Comparison of ENCODE assay signal across 16 cellular contexts in genomic region chr9:79300153-79300552, GRCh38.
DNase-seq lines count a peak whose midpoint lies in the region; TF ChIP-seq lines count a peak whose summit lies in the region.
"Had no signal": no experiment of that assay in that cellular context is flagged by ENCODE, and none has a peak within 500 bp of the region (broad histone marks: within the 10 kb centered on the region; RNA-seq: fewer than 3 reads in every experiment).

No MANE protein-coding gene starts in this region.

- no peaks in the 10 kb centered on the region for H3K36me3 Mint-ChIP-seq in neural crest cell (ENCODE audit: low read depth)
- H3K36me3 Mint-ChIP-seq: activated naive CD8-positive, alpha-beta T cell treated with anti-CD3 and anti-CD28 coated beads for 36 hours; mesothelial cell of epicardium had no signal

- no peaks in the 10 kb centered on the region for H3K27me3 Mint-ChIP-seq in neural crest cell (ENCODE audit: low read depth)
- H3K27me3 Mint-ChIP-seq: activated naive CD8-positive, alpha-beta T cell treated with anti-CD3 and anti-CD28 coated beads for 36 hours had no signal

- TF ChIP-seq CTCF in neural crest cell (conservative IDR thresholded peaks at IDR 0.05), result no peak

- H3K27ac Mint-ChIP-seq in neural crest cell (ENCODE audit: unreplicated experiment), result peak overlapping the region; percentile 14
- H3K27ac Mint-ChIP-seq: activated naive CD8-positive, alpha-beta T cell treated with anti-CD3 and anti-CD28 coated beads for 36 hours; activated T-helper 1 cell treated with anti-CD3 and anti-CD28 coated beads, Interleukin-12 subunit alpha, Interleukin-12 subunit beta, Interleukin-2, Interleukin-4 antibody, amounts not matched to agents 30 ng/mL and 10 ng/mL and 1 ng/mL, durations not matched to agents 14 hours and 24 hours and 36 hours; mesothelial cell of epicardium had no signal

- DNase-seq in DMS 273 (lab: John Stamatoyannopoulos, UW; ENCODE audit: unreplicated experiment), result peak; percentile 57
- no peak for DNase-seq in DMS 273 treated with DMSO at 0.1 percent for 48 hours (lab: John Stamatoyannopoulos, UW)
- peak; percentile 73 for DNase-seq in NCI-H146 (lab: John Stamatoyannopoulos, UW)
- peak; percentile 97 for DNase-seq in NCI-H345 (lab: John Stamatoyannopoulos, UW)
- DNase-seq in neural crest cell (ENCODE audit: low read depth, low spot score), result no peak
- no peak for DNase-seq in germinal center (ENCODE audit: low spot score)
- DNase-seq in SK-N-DZ (ENCODE audit: low spot score), result no peak
- no peak for DNase-seq in CD1c-positive myeloid dendritic cell (ENCODE audit: extremely low spot score)
- DNase-seq: activated naive CD8-positive, alpha-beta T cell treated with anti-CD3 and anti-CD28 coated beads for 36 hours; effector memory CD4-positive, alpha-beta T cell; Kasumi-1; NCI-H1048; stimulated activated naive CD8-positive, alpha-beta T cell treated with anti-CD3 and anti-CD28 coated beads, Interleukin-15, Interleukin-2, amounts not matched to agents 100 U/mL and 50 U/mL, for 24 hours; transverse colon had no signal

- H3K4me1 Mint-ChIP-seq in neural crest cell, result peaks cover 25% of the 10 kb centered on the region
- H3K4me1 Mint-ChIP-seq: activated naive CD8-positive, alpha-beta T cell treated with anti-CD3 and anti-CD28 coated beads for 36 hours had no signal

- no peak overlapping the region for H3K4me3 Mint-ChIP-seq in neural crest cell
- H3K4me3 Mint-ChIP-seq: activated naive CD8-positive, alpha-beta T cell treated with anti-CD3 and anti-CD28 coated beads for 36 hours; activated T-helper 1 cell treated with anti-CD3 and anti-CD28 coated beads, Interleukin-12 subunit alpha, Interleukin-12 subunit beta, Interleukin-2, Interleukin-4 antibody, amounts not matched to agents 30 ng/mL and 10 ng/mL and 1 ng/mL, durations not matched to agents 14 hours and 24 hours and 36 hours; mesothelial cell of epicardium had no signal

- H3K9me3 Mint-ChIP-seq in neural crest cell, result no peaks in the 10 kb centered on the region
- H3K9me3 Mint-ChIP-seq: activated naive CD8-positive, alpha-beta T cell treated with anti-CD3 and anti-CD28 coated beads for 36 hours; activated T-helper 1 cell treated with anti-CD3 and anti-CD28 coated beads, Interleukin-12 subunit alpha, Interleukin-12 subunit beta, Interleukin-2, Interleukin-4 antibody, amounts not matched to agents 30 ng/mL and 10 ng/mL and 1 ng/mL, durations not matched to agents 14 hours and 24 hours and 36 hours; mesothelial cell of epicardium had no signal

Comparison
In these comparisons a context has a peak if more than half of its experiments do, and no peak if none do; other contexts are left out.
1. DNase-seq: peak in DMS 273 (single experiment), NCI-H146 (single experiment) and NCI-H345 (single experiment); none in DMS 273 treated with DMSO at 0.1 percent for 48 hours (single experiment), neural crest cell (single experiment), germinal center (single experiment), SK-N-DZ (single experiment) and CD1c-positive myeloid dendritic cell (single experiment).